Comparison of ENCODE assay signal across 1 cellular context in genomic region chr1:19759740-19760089, GRCh38.
TF ChIP-seq lines count a peak whose summit lies in the region.

No MANE protein-coding gene starts in this region.

TF ChIP-seq in HepG2, 621 proteins besides CTCF, POLR2A, EP300 and RAD21:
- no peak for TF ChIP-seq TARDBP (CRISPR knock-in tag; IDR thresholded peaks at IDR 0.05)
- TF ChIP-seq PATZ1 (CRISPR knock-in tag; IDR thresholded peaks at IDR 0.05), result 0 out of 2 replicates have a peak, but pooled peaks have one; percentile 12
- TF ChIP-seq HNF4A (CRISPR knock-in tag; IDR thresholded peaks at IDR 0.05), result peak; percentile 36; the same call in 1 of the 2 replicates
- TF ChIP-seq SOX5 (CRISPR knock-in tag; IDR thresholded peaks at IDR 0.05; ENCODE audit: borderline replicate concordance), result peak; percentile 37; the same call in 1 of the 2 replicates
- TF ChIP-seq MYNN (CRISPR knock-in tag; IDR thresholded peaks at IDR 0.05; ENCODE audit: low read depth), result no peak
- no peak for TF ChIP-seq MZF1 (CRISPR knock-in tag; IDR thresholded peaks at IDR 0.05; ENCODE audit: borderline replicate concordance)
- TF ChIP-seq ZKSCAN1 (IDR thresholded peaks at IDR 0.05; ENCODE audit: low read length), result peak; percentile 50
- peak; percentile 69 for TF ChIP-seq FOSL2 (CRISPR knock-in tag; IDR thresholded peaks at IDR 0.05)
- TF ChIP-seq SOX13 (IDR thresholded peaks at IDR 0.05), result no peak
- peak in 1 of 2 experiments; percentile 61; a peak in 2 of 4 replicates for TF ChIP-seq SOX13 (CRISPR knock-in tag; conservative IDR thresholded peaks at IDR 0.05 in 1 of 2, IDR thresholded peaks at IDR 0.05 in 1 of 2)
TF ChIP-seq in HepG2: peak in this region for 6.
